In genomic region chr10:100978121-100978895, GRCh38 we compare ENCODE assay signal across 22 cellular contexts. TPM values are rescaled to one million over a fixed set of nuclear protein-coding genes. Genes with fewer than 3 reads are reported as not detected.
A peak's percentile ranks its signal among the peaks of the same experiment; 100 is the strongest.
DNase-seq lines count a peak whose midpoint lies in the region; ATAC-seq and TF ChIP-seq lines count a peak whose summit lies in the region.
"Had no signal": no experiment of that assay in that cellular context is flagged by ENCODE, and none has a peak within 500 bp of the region (broad histone marks: within the 10 kb centered on the region; RNA-seq: fewer than 3 reads in every experiment).

No MANE protein-coding gene starts in this region.

- DNase-seq in activated CD8-positive, alpha-beta memory T cell treated with anti-CD3 and anti-CD28 coated beads, Interleukin-2, amount 10 ng/mL, durations not matched to agents 7 days and 5 days: peak; percentile 34
- DNase-seq in coronary artery (ENCODE audit: low spot score) (peak; percentile 59), omental fat pad (ENCODE audit: low spot score) (peak; percentile 2), HK-2 (ENCODE audit: unreplicated experiment) (no peak), ACHN (no peak)
- DNase-seq in stimulated activated CD8-positive, alpha-beta memory T cell treated with anti-CD3 and anti-CD28 coated beads, Interleukin-4, amount 100 ng/mL, for 48 hours: peak; percentile 14
- DNase-seq: CD4-positive, alpha-beta memory T cell; DMS 273 treated with DMSO at 0.1 percent for 48 hours; DMS79 treated with DMSO at 0.1 percent for 48 hours; HCEC 1CT; MG63; NCI-H1417; NCI-H1694 treated with DMSO at 0.1 percent for 48 hours; NCI-H446; NCI-H526 had no signal

- no peak overlapping the region for H3K27ac ChIP-seq in coronary artery
- H3K27ac ChIP-seq: BLaER1, Peyer's patch had no signal

- CTCF ChIA-PET in activated CD8-positive, alpha-beta memory T cell treated with anti-CD3 and anti-CD28 coated beads, Interleukin-2, amount 10 ng/mL, durations not matched to agents 7 days and 5 days (lab: Charles Lee): no interaction called here

- no peak for ATAC-seq in activated CD8-positive, alpha-beta memory T cell treated with anti-CD3 and anti-CD28 coated beads, Interleukin-2, amount 10 ng/mL, durations not matched to agents 7 days and 5 days
- ATAC-seq in omental fat pad (ENCODE audit: low FRiP score) (no peak), HG03196 (IDR thresholded peaks at IDR 0.05; ENCODE audit: unreplicated experiment) (no peak), HG02763 (IDR thresholded peaks at IDR 0.05; ENCODE audit: unreplicated experiment) (no peak)
- ATAC-seq: GM12878, GM23338, K562 had no signal

- in situ Hi-C loops in ACHN (cut with HindIII; ENCODE audit: low pct_ligation_motif_present, low pct_unique_long_range_greater_than_20kb, low sequenced_read_pairs): no loop called here

- no peaks in the 10 kb centered on the region for H3K27me3 Mint-ChIP-seq in activated CD8-positive, alpha-beta memory T cell treated with anti-CD3 and anti-CD28 coated beads, Interleukin-2, amount 10 ng/mL, durations not matched to agents 7 days and 5 days
- H3K27me3 Mint-ChIP-seq: CD4-positive, alpha-beta memory T cell had no signal

- H3K4me1 Mint-ChIP-seq in activated CD8-positive, alpha-beta memory T cell treated with anti-CD3 and anti-CD28 coated beads, Interleukin-2, amount 10 ng/mL, durations not matched to agents 7 days and 5 days: no peaks in the 10 kb centered on the region

- H3K4me3 Mint-ChIP-seq in activated CD8-positive, alpha-beta memory T cell treated with anti-CD3 and anti-CD28 coated beads, Interleukin-2, amount 10 ng/mL, durations not matched to agents 7 days and 5 days: no peak overlapping the region
- H3K4me3 Mint-ChIP-seq: CD4-positive, alpha-beta memory T cell; GM23338 had no signal

- TF ChIP-seq CTCF in coronary artery (IDR thresholded peaks at IDR 0.05) (no peak), omental fat pad (IDR thresholded peaks at IDR 0.05) (no peak)

- no peak overlapping the region for H3K4me3 ChIP-seq in coronary artery
- H3K4me3 ChIP-seq: BLaER1, GM12878, GM23338, K562, MG63, Peyer's patch had no signal

- H3K27ac Mint-ChIP-seq in activated CD8-positive, alpha-beta memory T cell treated with anti-CD3 and anti-CD28 coated beads, Interleukin-2, amount 10 ng/mL, durations not matched to agents 7 days and 5 days: no peak overlapping the region
- H3K27ac Mint-ChIP-seq: GM23338 had no signal

- H3K9me3 Mint-ChIP-seq in activated CD8-positive, alpha-beta memory T cell treated with anti-CD3 and anti-CD28 coated beads, Interleukin-2, amount 10 ng/mL, durations not matched to agents 7 days and 5 days (ENCODE audit: low read depth): no peaks in the 10 kb centered on the region
- H3K9me3 Mint-ChIP-seq: CD4-positive, alpha-beta memory T cell; GM23338 had no signal

- H3K36me3 Mint-ChIP-seq in activated CD8-positive, alpha-beta memory T cell treated with anti-CD3 and anti-CD28 coated beads, Interleukin-2, amount 10 ng/mL, durations not matched to agents 7 days and 5 days: no peaks in the 10 kb centered on the region

RNA-seq across cellular contexts. Expression of gene MRPL43, which starts 9.0 kb away (rescaled TPM):
- total RNA-seq in activated CD8-positive, alpha-beta memory T cell treated with anti-CD3 and anti-CD28 coated beads, Interleukin-2, amount 10 ng/mL, durations not matched to agents 7 days and 5 days: 10 to 100 TPM; 48.2 to 52.2 TPM
- 10 to 100 TPM; 59.7 to 97.0 (median 79.3) TPM for total RNA-seq in omental fat pad

RNA-seq across cellular contexts. Expression of gene SEMA4G, which starts 9.0 kb away (rescaled TPM):
- total RNA-seq in activated CD8-positive, alpha-beta memory T cell treated with anti-CD3 and anti-CD28 coated beads, Interleukin-2, amount 10 ng/mL, durations not matched to agents 7 days and 5 days: under 1 TPM; 0.26 to 0.45 TPM
- total RNA-seq in omental fat pad: 1 to 10 TPM in 2 of 4 donors, under 1 TPM in 2; 0.47 to 1.4 (median 1.1) TPM

RNA-seq across cellular contexts. Expression of gene TWNK, which starts 9.0 kb away (rescaled TPM):
- total RNA-seq in activated CD8-positive, alpha-beta memory T cell treated with anti-CD3 and anti-CD28 coated beads, Interleukin-2, amount 10 ng/mL, durations not matched to agents 7 days and 5 days: 10 to 100 TPM; 11.2 to 18.7 TPM
- 10 to 100 TPM in 1 of 4 donors, 1 to 10 TPM in 3; 4.6 to 20.8 (median 6.9) TPM for total RNA-seq in omental fat pad

RNA-seq across cellular contexts. Expression of gene LZTS2, which starts 21.3 kb away (rescaled TPM):
- total RNA-seq in activated CD8-positive, alpha-beta memory T cell treated with anti-CD3 and anti-CD28 coated beads, Interleukin-2, amount 10 ng/mL, durations not matched to agents 7 days and 5 days: 10 to 100 TPM; 12.6 to 12.7 TPM
- total RNA-seq in omental fat pad: 10 to 100 TPM; 59.4 to 98.0 (median 72.6) TPM

RNA-seq across cellular contexts. Expression of gene PDZD7, which starts 52.6 kb away (rescaled TPM):
- 1 to 10 TPM in 1 of 2 experiments, under 1 TPM in 1; 0.59 to 1.2 TPM for total RNA-seq in activated CD8-positive, alpha-beta memory T cell treated with anti-CD3 and anti-CD28 coated beads, Interleukin-2, amount 10 ng/mL, durations not matched to agents 7 days and 5 days
- 1 to 10 TPM in 1 of 4 donors, under 1 TPM in 3; 0.12 to 3.3 (median 0.30) TPM for total RNA-seq in omental fat pad
- total RNA-seq: GM12878 had no signal

Comparison
In these comparisons a context has a peak if more than half of its experiments do, and no peak if none do; other contexts are left out.
1. DNase-seq: peak in activated CD8-positive, alpha-beta memory T cell treated with anti-CD3 and anti-CD28 coated beads, Interleukin-2, amount 10 ng/mL, durations not matched to agents 7 days and 5 days (single experiment), coronary artery (single experiment), omental fat pad (single experiment) and stimulated activated CD8-positive, alpha-beta memory T cell treated with anti-CD3 and anti-CD28 coated beads, Interleukin-4, amount 100 ng/mL, for 48 hours (single experiment); none in HK-2 (single experiment) and ACHN (single experiment).